In genomic region chr19:6269101-6269886, GRCh38 we compare ENCODE assay signal across 25 cellular contexts. TPM values are rescaled to one million over a fixed set of nuclear protein-coding genes. Genes with fewer than 3 reads are reported as not detected.
DNase-seq lines count a peak whose midpoint lies in the region; ATAC-seq, FAIRE-seq and TF ChIP-seq lines count a peak whose summit lies in the region.
"Had no signal": no experiment of that assay in that cellular context is flagged by ENCODE, and none has a peak within 500 bp of the region (broad histone marks: within the 10 kb centered on the region; RNA-seq: fewer than 3 reads in every experiment).

No MANE protein-coding gene starts in this region.

- intact Hi-C loops in kidney (cut with DNase I) = no loop called here
- intact Hi-C loops in left colon (cut with DNase I, micrococcal nuclease) = no loop called here

- H3K79me2 ChIP-seq in osteoblast (ENCODE audit: insufficient read depth, low read length) = peaks cover 85% of the 10 kb centered on the region

- no peaks in the 10 kb centered on the region for H3K9me3 ChIP-seq in kidney (ENCODE audit: control insufficient read depth in 1 of 2, low read length in 2 of 2)
- no peaks in the 10 kb centered on the region for H3K9me3 ChIP-seq in osteoblast (ENCODE audit: low read depth, low read length)
- H3K9me3 ChIP-seq: BLaER1 treated with 17β-estradiol and CSF1 and Interleukin-3, amounts not matched to agents 10 nM and 100 nM; pancreas; spleen had no signal

- in situ Hi-C loops in G401 (cut with HindIII; ENCODE audit: low sequenced_read_pairs) = no loop called here

- no peaks in the 10 kb centered on the region for H4K20me1 ChIP-seq in osteoblast (ENCODE audit: insufficient read depth, low read length)

- no peak overlapping the region for H3K4me3 ChIP-seq in kidney (ENCODE audit: low read length in 2 of 2)
- H3K4me3 ChIP-seq in osteoblast (ENCODE audit: insufficient read depth, low read length) = no peak overlapping the region
- H3K4me3 ChIP-seq: BLaER1 treated with 17β-estradiol and CSF1 and Interleukin-3, amounts not matched to agents 10 nM and 100 nM; pancreas; PC-9; spleen had no signal

- H2AFZ ChIP-seq in osteoblast (ENCODE audit: low read length) = no peak overlapping the region
- H2AFZ ChIP-seq: PC-9 had no signal

- peaks cover 31 to 32% of the 10 kb centered on the region in 2 donors for H3K4me1 ChIP-seq in kidney (ENCODE audit: control insufficient read depth in 1 of 2, insufficient read depth in 1 of 2, low read depth in 1 of 2, low read length in 2 of 2)
- H3K4me1 ChIP-seq in osteoblast (ENCODE audit: insufficient read depth, low read length) = peaks cover 54% of the 10 kb centered on the region

- H3K27me3 ChIP-seq in osteoblast (ENCODE audit: insufficient read depth, low read length) = no peaks in the 10 kb centered on the region
- H3K27me3 ChIP-seq: BLaER1 treated with 17β-estradiol and CSF1 and Interleukin-3, amounts not matched to agents 10 nM and 100 nM; pancreas; spleen had no signal

- no peak overlapping the region for H3K4me2 ChIP-seq in osteoblast (ENCODE audit: insufficient read depth, low read length)
- H3K4me2 ChIP-seq: BLaER1 treated with 17β-estradiol and CSF1 and Interleukin-3, amounts not matched to agents 10 nM and 100 nM; PC-9 had no signal

- ATAC-seq in left colon = no peak
- ATAC-seq: natural killer cell treated with Interleukin-12 subunit alpha and Interleukin-12 subunit beta and Interleukin-15 and Interleukin-18, amount 100 ng/mL, for 72 hours; pancreas; right cardiac atrium had no signal

- peak overlapping the region; percentile 100 for H3K27ac ChIP-seq in RWPE1
- H3K27ac ChIP-seq in kidney (ENCODE audit: low read depth in 2 of 2, low read length in 2 of 2) = no peak overlapping the region
- peak overlapping the region; percentile 62 for H3K27ac ChIP-seq in osteoblast (ENCODE audit: low read depth, low read length)
- H3K27ac ChIP-seq: BLaER1 treated with 17β-estradiol and CSF1 and Interleukin-3, amounts not matched to agents 10 nM and 100 nM; HL-60; pancreas; PC-9; spleen had no signal

- no peak for FAIRE-seq in kidney (lab: Jason Lieb, UNC)
- FAIRE-seq: endothelial cell of umbilical vein, pancreas, urothelium cell line had no signal

- DNase-seq in G401 (ENCODE audit: low spot score) (peak; percentile 24), RWPE1 (ENCODE audit: low spot score) (no peak), kidney (peak; percentile 61), osteoblast (ENCODE audit: insufficient read length, low spot score, missing footprints) (peak; percentile 23), NCI-H1436 treated with DMSO at 0.1 percent for 48 hours (lab: John Stamatoyannopoulos, UW) (no peak), COLO668 (lab: John Stamatoyannopoulos, UW; ENCODE audit: unreplicated experiment) (no peak), left colon (no peak)
- DNase-seq: activated B cell treated with CpG ODN at 0.5 μM for 24 hours; activated CD4-positive, alpha-beta T cell treated with anti-CD3 and anti-CD28 coated beads, Interleukin-2, amount 50 U/mL, for 48 hours; activated CD8-positive, alpha-beta memory T cell treated with anti-CD3 and anti-CD28 coated beads, Interleukin-2, amount 50 U/mL, for 48 hours; activated effector memory CD4-positive, alpha-beta T cell treated with Interleukin-2 at 50 U/mL for 16 hours; hippocampal formation; NCI-H1694; NK-92 treated with Interleukin-12 subunit alpha and Interleukin-12 subunit beta, amount 100 ng/mL, for 24 hours; pancreas; PC-9; right cardiac atrium; SHP77; spleen; T-helper 9 cell had no signal

- POLR2A ChIA-PET in RWPE1 (lab: Yijun Ruan, JAX; ENCODE audit: low non-redundant PET) = no interaction called here

- no peak overlapping the region for H3K9ac ChIP-seq in kidney (ENCODE audit: low read length in 2 of 2)

- CTCF ChIA-PET in RWPE1 (lab: Yijun Ruan, JAX) = no interaction called here

- H3K36me3 ChIP-seq in kidney (ENCODE audit: control insufficient read depth in 1 of 2, insufficient read depth in 2 of 2, low read length in 2 of 2) (peaks cover 7 to 10% of the 10 kb centered on the region in 2 donors), osteoblast (ENCODE audit: insufficient read depth, low read length) (peaks cover 42% of the 10 kb centered on the region)

- no peak for TF ChIP-seq CTCF in RWPE1 (conservative IDR thresholded peaks at IDR 0.05; ENCODE audit: low read depth)
- TF ChIP-seq CTCF in kidney (IDR thresholded peaks at IDR 0.05; ENCODE audit: borderline replicate concordance, extremely low read depth, insufficient read depth) = no peak
- TF ChIP-seq CTCF in osteoblast (IDR thresholded peaks at IDR 0.05; ENCODE audit: extremely low read depth, low read depth, low read length) = no peak

RNA-seq across cellular contexts. Expression of gene MLLT1, which starts 10.5 kb away (rescaled TPM):
- 5.6 and 7.5 TPM in 2 replicates for total RNA-seq in G401 (2014; rRNA removed; shearing (Covaris generic))
- 53.2 TPM for total RNA-seq in kidney
- polyA plus RNA-seq in kidney (ENCODE audit: insufficient read depth, low read depth, low replicate concordance) = 32.0 TPM
- total RNA-seq in osteoblast = 14.7 and 15.9 TPM in 2 replicates
- 10 to 100 TPM; 28.3 to 37.2 TPM for total RNA-seq in left colon

Comparison
In these comparisons a context has a peak if more than half of its experiments do, and no peak if none do; other contexts are left out.
1. DNase-seq: peak in G401 (single experiment), kidney (single experiment) and osteoblast (single experiment); none in RWPE1 (single experiment), NCI-H1436 treated with DMSO at 0.1 percent for 48 hours (single experiment), COLO668 (single experiment) and left colon (0 of 2).
2. H3K27ac ChIP-seq: peak in RWPE1 (single experiment) and osteoblast (single experiment); none in kidney (0 of 2).